Comparison of ENCODE assay signal across 19 cellular contexts in genomic region chr12:132211326-132211725, GRCh38.
"Had no signal": no experiment of that assay in that cellular context is flagged by ENCODE, and none has a peak within 500 bp of the region (broad histone marks: within the 10 kb centered on the region; RNA-seq: fewer than 3 reads in every experiment).

No MANE protein-coding gene starts in this region.

- H3K36me3 Mint-ChIP-seq: immature natural killer cell, type B pancreatic cell had no signal

- H3K9me3 Mint-ChIP-seq: immature natural killer cell, type B pancreatic cell had no signal

- H3K9me3 ChIP-seq: esophagus squamous epithelium, lower lobe of right lung, psoas muscle had no signal

- ATAC-seq: gastroesophageal sphincter, left lung, lower lobe of right lung, psoas muscle had no signal

- H3K4me1 ChIP-seq: gastroesophageal sphincter, left lung, lower lobe of right lung, psoas muscle, sigmoid colon, stomach had no signal

- H3K27ac Mint-ChIP-seq: dendritic cell treated with granulocyte-macrophage colony-stimulating factor and Interleukin-4, amounts not matched to agents 40 ng/mL and 50 ng/mL, for 4 days; nephron; type B pancreatic cell had no signal

- H3K4me1 Mint-ChIP-seq: nephron had no signal

- H3K27ac ChIP-seq: esophagus squamous epithelium, gastroesophageal sphincter, left lung, lower lobe of right lung, psoas muscle, sigmoid colon, skin epidermis, stomach had no signal

- DNase-seq: esophagus squamous epithelium; foreskin fibroblast; lower lobe of right lung; mesenchymal stem cell; midbrain; psoas muscle; retina; sigmoid colon; stimulated activated CD4-positive, alpha-beta T cell treated with anti-CD3 and anti-CD28 coated beads, Interleukin-2, amount 100 ng/mL, for 24 hours; stimulated activated CD4-positive, alpha-beta T cell treated with anti-CD3 and anti-CD28 coated beads, Interleukin-4, amount 100 ng/mL, for 4 hours; stimulated activated naive CD4-positive, alpha-beta T cell; stomach had no signal

- H3K4me3 ChIP-seq: esophagus squamous epithelium, gastroesophageal sphincter, left lung, lower lobe of right lung, psoas muscle, sigmoid colon, skin epidermis, stomach had no signal

- H3K4me3 Mint-ChIP-seq: dendritic cell treated with granulocyte-macrophage colony-stimulating factor and Interleukin-4, amounts not matched to agents 40 ng/mL and 50 ng/mL, for 4 days; immature natural killer cell; nephron; type B pancreatic cell had no signal

- H3K36me3 ChIP-seq: esophagus squamous epithelium, gastroesophageal sphincter, left lung, lower lobe of right lung, sigmoid colon, stomach had no signal
